In genomic region chr11:92740251-92740650, GRCh38 we compare ENCODE assay signal across 21 cellular contexts.
"Had no signal": no experiment of that assay in that cellular context is flagged by ENCODE, and none has a peak within 500 bp of the region (broad histone marks: within the 10 kb centered on the region; RNA-seq: fewer than 3 reads in every experiment).

No MANE protein-coding gene starts in this region.

- H3K27me3 Mint-ChIP-seq: stimulated activated memory B cell treated with anti-CD40 and anti-IgM and Interleukin-4, amounts not matched to agents 10 μg/mL and 1 μg/mL and 100 μg/mL, for 72 hours had no signal

- H3K4me3 Mint-ChIP-seq: natural killer cell; stimulated activated memory B cell treated with anti-CD40 and anti-IgM and Interleukin-4, amounts not matched to agents 10 μg/mL and 1 μg/mL and 100 μg/mL, for 72 hours had no signal

- H3K27ac Mint-ChIP-seq: natural killer cell; stimulated activated memory B cell treated with anti-CD40 and anti-IgM and Interleukin-4, amounts not matched to agents 10 μg/mL and 1 μg/mL and 100 μg/mL, for 72 hours had no signal

- H3K4me3 ChIP-seq: dorsolateral prefrontal cortex, gastrocnemius medialis, heart left ventricle, hepatocyte, left lung, ovary, psoas muscle, sigmoid colon, transverse colon, vagina had no signal

- H3K4me1 Mint-ChIP-seq: natural killer cell; stimulated activated memory B cell treated with anti-CD40 and anti-IgM and Interleukin-4, amounts not matched to agents 10 μg/mL and 1 μg/mL and 100 μg/mL, for 72 hours had no signal

- H3K36me3 Mint-ChIP-seq: natural killer cell; stimulated activated memory B cell treated with anti-CD40 and anti-IgM and Interleukin-4, amounts not matched to agents 10 μg/mL and 1 μg/mL and 100 μg/mL, for 72 hours had no signal

- H3K9me3 Mint-ChIP-seq: stimulated activated memory B cell treated with anti-CD40 and anti-IgM and Interleukin-4, amounts not matched to agents 10 μg/mL and 1 μg/mL and 100 μg/mL, for 72 hours had no signal

- ATAC-seq: esophagus mucosa; gastrocnemius medialis; heart left ventricle; left cardiac atrium; left lung; natural killer cell; psoas muscle; right cardiac atrium; stimulated activated memory B cell treated with anti-CD40 and anti-IgM and Interleukin-4, amounts not matched to agents 10 μg/mL and 1 μg/mL and 100 μg/mL, for 72 hours; stimulated activated naive CD8-positive, alpha-beta T cell treated with anti-CD3 and anti-CD28 coated beads, Interleukin-15, Interleukin-2, amounts not matched to agents 100 U/mL and 50 U/mL, for 24 hours had no signal

- DNase-seq: cerebellar nuclear complex; dorsolateral prefrontal cortex; effector CD4-positive, alpha-beta T cell; gastrocnemius medialis; heart left ventricle; left cardiac atrium; left lung; natural killer cell; occipital lobe; ovary; posterior cingulate gyrus; psoas muscle; right cardiac atrium; sigmoid colon; stimulated activated CD4-positive, alpha-beta T cell treated with anti-CD3 and anti-CD28 coated beads, Interleukin-4, amount 100 ng/mL, for 4 hours; stimulated activated naive CD8-positive, alpha-beta T cell treated with anti-CD3 and anti-CD28 coated beads, Interleukin-15, Interleukin-2, amounts not matched to agents 100 U/mL and 50 U/mL, for 24 hours; transverse colon had no signal
